Comparison of ENCODE assay signal across 8 cellular contexts in genomic region chr16:29816694-29817441, GRCh38. TPM values are rescaled to one million over a fixed set of nuclear protein-coding genes. Genes with fewer than 3 reads are reported as not detected.
DNase-seq lines count a peak whose midpoint lies in the region; ATAC-seq lines count a peak whose summit lies in the region.

No MANE protein-coding gene starts in this region.

- peaks cover 4% of the 10 kb centered on the region for H3K36me3 Mint-ChIP-seq in T-helper 17 cell (ENCODE audit: low read depth)
- peaks cover 59% of the 10 kb centered on the region for H3K36me3 Mint-ChIP-seq in stimulated activated effector memory CD8-positive, alpha-beta T cell treated with anti-CD3 and anti-CD28 coated beads, Interleukin-12 subunit alpha, Interleukin-12 subunit beta, amount 100 ng/mL, for 72 hours

- H3K27me3 Mint-ChIP-seq in T-helper 17 cell: no peaks in the 10 kb centered on the region

- H3K9me3 ChIP-seq in T-helper 17 cell (ENCODE audit: control insufficient read depth, low read length, poor library complexity, severe bottlenecking): no peaks in the 10 kb centered on the region

- DNase-seq in DMS79 (lab: John Stamatoyannopoulos, UW) (peak; percentile 12), LHCN-M2 (ENCODE audit: low read depth) (peak; percentile 62), T-helper 17 cell (peak in 1 of 3 donors; percentile 37), caudate nucleus (lab: John Stamatoyannopoulos, UW) (peak in 21 of 61 donors; percentile 28 to 66 (median 54)), left colon (peak; percentile 74), NCI-H446 treated with DMSO at 0.1 percent for 48 hours (lab: John Stamatoyannopoulos, UW) (no peak)
- peak; percentile 44 to 83 for DNase-seq in stimulated activated effector memory CD8-positive, alpha-beta T cell treated with anti-CD3 and anti-CD28 coated beads, Interleukin-12 subunit alpha, Interleukin-12 subunit beta, amount 100 ng/mL, for 72 hours (ENCODE audit: low spot score in 2 of 2)

- intact Hi-C loops in left colon (cut with DNase I, micrococcal nuclease): no loop called here

- H3K9me3 Mint-ChIP-seq in stimulated activated effector memory CD8-positive, alpha-beta T cell treated with anti-CD3 and anti-CD28 coated beads, Interleukin-12 subunit alpha, Interleukin-12 subunit beta, amount 100 ng/mL, for 72 hours: no peaks in the 10 kb centered on the region

- peaks cover 52% of the 10 kb centered on the region for H3K4me1 Mint-ChIP-seq in T-helper 17 cell
- peaks cover 84% of the 10 kb centered on the region for H3K4me1 Mint-ChIP-seq in stimulated activated effector memory CD8-positive, alpha-beta T cell treated with anti-CD3 and anti-CD28 coated beads, Interleukin-12 subunit alpha, Interleukin-12 subunit beta, amount 100 ng/mL, for 72 hours

- H3K4me3 Mint-ChIP-seq in T-helper 17 cell: peak overlapping the region; percentile 98
- peak overlapping the region; percentile 97 for H3K4me3 Mint-ChIP-seq in stimulated activated effector memory CD8-positive, alpha-beta T cell treated with anti-CD3 and anti-CD28 coated beads, Interleukin-12 subunit alpha, Interleukin-12 subunit beta, amount 100 ng/mL, for 72 hours

- peak overlapping the region; percentile 96 for H3K27ac Mint-ChIP-seq in T-helper 17 cell
- peak overlapping the region; percentile 93 for H3K27ac Mint-ChIP-seq in stimulated activated effector memory CD8-positive, alpha-beta T cell treated with anti-CD3 and anti-CD28 coated beads, Interleukin-12 subunit alpha, Interleukin-12 subunit beta, amount 100 ng/mL, for 72 hours

- H3K27ac ChIP-seq in caudate nucleus (ENCODE audit: low read depth, low read length): peak overlapping the region; percentile 96

- ATAC-seq in GM21526 (IDR thresholded peaks at IDR 0.05; ENCODE audit: low FRiP score, unreplicated experiment): peak; percentile 2
- no peak for ATAC-seq in T-helper 17 cell
- ATAC-seq in left colon: peak; percentile 23
- ATAC-seq in stimulated activated effector memory CD8-positive, alpha-beta T cell treated with anti-CD3 and anti-CD28 coated beads, Interleukin-12 subunit alpha, Interleukin-12 subunit beta, amount 100 ng/mL, for 72 hours: peak; percentile 59

RNA-seq across cellular contexts. Expression of gene PAGR1, which starts 0.9 kb away (rescaled TPM):
- total RNA-seq in LHCN-M2 (2014; rRNA removed) (63.2 and 63.4 TPM in 2 replicates), T-helper 17 cell (10 to 100 TPM; 15.2 to 16.3 TPM), left colon (10 to 100 TPM; 16.8 to 17.4 TPM)
- polyA plus RNA-seq in LHCN-M2 (2012): 23.9 TPM

RNA-seq across cellular contexts. Expression of gene MVP, which starts 3.4 kb away (rescaled TPM):
- 275 and 303 TPM in 2 replicates for total RNA-seq in LHCN-M2 (2014; rRNA removed)
- 235 TPM for polyA plus RNA-seq in LHCN-M2 (2012)
- 100 to 1,000 TPM; 141 to 154 TPM for total RNA-seq in T-helper 17 cell
- 100 to 1,000 TPM; 467 to 578 TPM for total RNA-seq in left colon

RNA-seq across cellular contexts. Expression of gene PRRT2, which starts 4.9 kb away (rescaled TPM):
- total RNA-seq in LHCN-M2 (2014; rRNA removed) (0.58 and 1.1 TPM in 2 replicates), T-helper 17 cell (1 to 10 TPM; 2.0 to 3.4 TPM), left colon (1 to 10 TPM; 1.3 to 2.0 TPM)
- 0.62 TPM for polyA plus RNA-seq in LHCN-M2 (2012)

RNA-seq across cellular contexts. Expression of gene MAZ, which starts 10.5 kb away (rescaled TPM):
- total RNA-seq in LHCN-M2 (2014; rRNA removed) (126 and 147 TPM in 2 replicates), T-helper 17 cell (100 to 1,000 TPM; 242 to 254 TPM), left colon (100 to 1,000 TPM; 252 to 365 TPM)
- 261 TPM for polyA plus RNA-seq in LHCN-M2 (2012)

RNA-seq across cellular contexts. Expression of gene KIF22, which starts 26.3 kb away (rescaled TPM):
- total RNA-seq in LHCN-M2 (2014; rRNA removed) (100 and 108 TPM in 2 replicates), T-helper 17 cell (10 to 100 TPM; 74.3 to 89.0 TPM), left colon (10 to 100 TPM; 53.0 to 55.2 TPM)
- polyA plus RNA-seq in LHCN-M2 (2012): 43.7 TPM
